ENCODE assay signal across 13 cellular contexts in genomic region chr1:70043806-70044205, GRCh38.
DNase-seq lines count a peak whose midpoint lies in the region; ATAC-seq and TF ChIP-seq lines count a peak whose summit lies in the region.
"Had no signal": no experiment of that assay in that cellular context is flagged by ENCODE, and none has a peak within 500 bp of the region (broad histone marks: within the 10 kb centered on the region; RNA-seq: fewer than 3 reads in every experiment).

No MANE protein-coding gene starts in this region.

- H3K4me3 ChIP-seq in AG09309 (ENCODE audit: control insufficient read depth, low read depth, low read length) = no peak overlapping the region
- no peak overlapping the region for H3K4me3 ChIP-seq in H7 (ENCODE audit: insufficient read depth, low read depth, low read length)
- H3K4me3 ChIP-seq: mucosa of descending colon had no signal

- DNase-seq in AG09309 (ENCODE audit: low read depth) (peak; percentile 28), HFFc6 (peak; percentile 64), amniotic stem cell (lab: John Stamatoyannopoulos, UW) (peak; percentile 14), hepatic stellate cell (ENCODE audit: low spot score) (peak; percentile 1), H7 (no peak), COLO668 (lab: John Stamatoyannopoulos, UW; ENCODE audit: unreplicated experiment) (no peak)
- DNase-seq: aorta; Karpas-422; NCI-H526; stimulated activated CD8-positive, alpha-beta memory T cell treated with anti-CD3 and anti-CD28 coated beads, Interleukin-4, amount 100 ng/mL, for 48 hours had no signal

- H3K4me1 Mint-ChIP-seq in HFFc6 (ENCODE audit: low read depth) = peaks cover 44% of the 10 kb centered on the region

- no peaks in the 10 kb centered on the region for H3K27me3 Mint-ChIP-seq in HFFc6 (ENCODE audit: insufficient read depth)

- no peaks in the 10 kb centered on the region for H3K36me3 Mint-ChIP-seq in HFFc6 (ENCODE audit: low read depth)

- H3K9me3 Mint-ChIP-seq in HFFc6 = no peaks in the 10 kb centered on the region

- ATAC-seq in GM19452 (IDR thresholded peaks at IDR 0.05; ENCODE audit: unreplicated experiment) = no peak
- no peak for ATAC-seq in GM21576 (IDR thresholded peaks at IDR 0.05; ENCODE audit: unreplicated experiment)
- ATAC-seq: mucosa of descending colon had no signal

- TF ChIP-seq CTCF in AG09309 (IDR thresholded peaks at IDR 0.05; ENCODE audit: control insufficient read depth, insufficient read depth, low read depth, low read length, missing control alignments) (no peak), HFFc6 (IDR thresholded peaks at IDR 0.05) (no peak)

- H3K27ac Mint-ChIP-seq in HFFc6 = no peak overlapping the region

- no peaks in the 10 kb centered on the region for H3K36me3 ChIP-seq in H7 (replicated peaks; ENCODE audit: control insufficient read depth, insufficient read depth, low read length)

- no peak overlapping the region for H3K4me3 Mint-ChIP-seq in HFFc6

- H3K27me3 ChIP-seq in H7 (ENCODE audit: control insufficient read depth, insufficient read depth, low read length) = no peaks in the 10 kb centered on the region

Comparison
In these comparisons a context has a peak if more than half of its experiments do, and no peak if none do; other contexts are left out.
1. DNase-seq: peak in AG09309 (single experiment), HFFc6 (single experiment), amniotic stem cell (single experiment) and hepatic stellate cell (single experiment); none in H7 (single experiment) and COLO668 (single experiment).